9 cellular contexts compared by ENCODE assay signal in genomic region chr3:194138732-194139084, GRCh38. TPM values are rescaled to one million over a fixed set of nuclear protein-coding genes. Genes with fewer than 3 reads are reported as not detected.
DNase-seq lines count a peak whose midpoint lies in the region; ATAC-seq and TF ChIP-seq lines count a peak whose summit lies in the region.
"Had no signal": no experiment of that assay in that cellular context is flagged by ENCODE, and none has a peak within 500 bp of the region (broad histone marks: within the 10 kb centered on the region; RNA-seq: fewer than 3 reads in every experiment).

No MANE protein-coding gene starts in this region.

- no peak for ATAC-seq in GM21447 (IDR thresholded peaks at IDR 0.05; ENCODE audit: unreplicated experiment)

- H3K9me3 ChIP-seq in mucosa of stomach (ENCODE audit: control insufficient read depth, low read length), result no peaks in the 10 kb centered on the region

- peak overlapping the region; percentile 99 for H3K27ac ChIP-seq in 22Rv1
- peak overlapping the region in 35 of 59 donors; percentile 8 to 92 (median 44) for H3K27ac ChIP-seq in dorsolateral prefrontal cortex

- H3K4me1 ChIP-seq in mucosa of stomach (ENCODE audit: control insufficient read depth, insufficient read depth, low read length), result peaks cover 38% of the 10 kb centered on the region

- H3K27me3 ChIP-seq in dorsolateral prefrontal cortex (peaks cover 0 to 3% (median 0%) of the 10 kb centered on the region in 45 donors), mucosa of stomach (ENCODE audit: control insufficient read depth, insufficient read depth, low read length) (no peaks in the 10 kb centered on the region)

- TF ChIP-seq POLR2A in NB4 (IDR thresholded peaks at IDR 0.05; ENCODE audit: extremely low read depth, insufficient read length), result no peak

- peak overlapping the region; percentile 72 for H3K4me3 ChIP-seq in NB4 (ENCODE audit: low read depth, low read length)
- H3K4me3 ChIP-seq in dorsolateral prefrontal cortex, result peak overlapping the region in 37 of 59 donors; percentile 0 to 77 (median 71)
- H3K4me3 ChIP-seq in mucosa of stomach (ENCODE audit: low read length), result peak overlapping the region; percentile 35

- peak overlapping the region; percentile 95 for H3K9ac ChIP-seq in mucosa of stomach (ENCODE audit: low read length)

- intact Hi-C loops in dorsolateral prefrontal cortex (cut with DNase I), result loop anchor here in 1 of 2 donors (5.0 kb wide), 2 partner anchors 179 to 351 kb away; no protein-coding TSS in a partner anchor

- DNase-seq in NB4 (ENCODE audit: low read depth), result no peak
- no peak for DNase-seq in dorsolateral prefrontal cortex
- DNase-seq in NCI-H1436 (lab: John Stamatoyannopoulos, UW), result no peak
- DNase-seq in AML-193 (lab: John Stamatoyannopoulos, UW), result no peak
- DNase-seq in NCI-H510A (lab: John Stamatoyannopoulos, UW), result no peak
- DNase-seq: NCI-H774 had no signal

- H3K36me3 ChIP-seq in mucosa of stomach (ENCODE audit: control insufficient read depth, insufficient read depth, low read length), result peaks cover 11% of the 10 kb centered on the region

- TF ChIP-seq CTCF in 22Rv1 (IDR thresholded peaks at IDR 0.05), result no peak
- no peak for TF ChIP-seq CTCF in NB4 (IDR thresholded peaks at IDR 0.05; ENCODE audit: low read depth, low read length)
- no peak for TF ChIP-seq CTCF in dorsolateral prefrontal cortex (IDR thresholded peaks at IDR 0.05 in 54 of 56, conservative IDR thresholded peaks at IDR 0.05 in 2 of 56; ENCODE audit: low read depth in 1 of 56, partially characterized antibody in 56 of 56)

RNA-seq across cellular contexts. Expression of gene HES1, which starts 2.8 kb away (rescaled TPM):
- total RNA-seq in dorsolateral prefrontal cortex, result 10 to 100 TPM in 95 of 120 experiments, 1 to 10 TPM in 25; 5.0 to 46.3 (median 12.7) TPM
